1 cellular context compared by ENCODE assay signal in genomic region chr10:11538834-11539190, GRCh38.
TF ChIP-seq lines count a peak whose summit lies in the region.

No MANE protein-coding gene starts in this region.

TF ChIP-seq in GM12878, 131 proteins besides CTCF, POLR2A, EP300 and RAD21 (continued from another document):
- no peak for TF ChIP-seq PML (IDR thresholded peaks at IDR 0.05; ENCODE audit: low read length)
